In genomic region chr16:86251682-86252081, GRCh38 we compare ENCODE assay signal across 32 cellular contexts.
"Had no signal": no experiment of that assay in that cellular context is flagged by ENCODE, and none has a peak within 500 bp of the region (broad histone marks: within the 10 kb centered on the region; RNA-seq: fewer than 3 reads in every experiment).

No MANE protein-coding gene starts in this region.

- H3K9me3 ChIP-seq: left lung, neutrophil, ovary, sigmoid colon had no signal

- H3K9me3 Mint-ChIP-seq: activated CD4-positive, alpha-beta T cell treated with anti-CD3 and anti-CD28 coated beads, Interleukin-2, amount 10 ng/mL, durations not matched to agents 24 days and 14 days; activated T-helper 1 cell treated with anti-CD3 and anti-CD28 coated beads, Interleukin-12 subunit alpha, Interleukin-12 subunit beta, Interleukin-2, Interleukin-4 antibody, amounts not matched to agents 30 ng/mL and 10 ng/mL and 1 ng/mL, durations not matched to agents 14 hours and 24 hours and 36 hours; T-helper 2 cell treated with Interferon-gamma antibody and Interleukin-4, amounts not matched to agents 5 μg/mL and 100 μg/mL, for 36 hours had no signal

- H3K36me3 ChIP-seq: heart right ventricle, left lung, neutrophil, ovary, sigmoid colon, thoracic aorta, WERI-Rb-1 had no signal

- H3K4me3 ChIP-seq: heart right ventricle, left lung, lung, ovary, sigmoid colon, thoracic aorta had no signal

- ATAC-seq: activated naive CD8-positive, alpha-beta T cell treated with anti-CD3 and anti-CD28 coated beads, Interleukin-2, amount 50 U/mL, for 24 hours; heart right ventricle; left lung; stimulated activated effector memory CD8-positive, alpha-beta T cell treated with anti-CD3 and anti-CD28 coated beads, Interleukin-12 subunit alpha, Interleukin-12 subunit beta, amount 100 ng/mL, for 72 hours had no signal

- H3K36me3 Mint-ChIP-seq: activated CD4-positive, alpha-beta memory T cell treated with anti-CD3 and anti-CD28 coated beads for 36 hours; activated naive CD4-positive, alpha-beta T cell treated with anti-CD3 and anti-CD28 coated beads, Interleukin-2, amount 50 U/mL, for 24 hours; stimulated activated effector memory CD8-positive, alpha-beta T cell treated with anti-CD3 and anti-CD28 coated beads, Interleukin-12 subunit alpha, Interleukin-12 subunit beta, amount 100 ng/mL, for 72 hours had no signal

- H3K27me3 ChIP-seq: left lung, neutrophil, ovary, sigmoid colon had no signal

- H3K4me1 Mint-ChIP-seq: activated CD4-positive, alpha-beta T cell treated with anti-CD3 and anti-CD28 coated beads, Interleukin-2, amount 10 ng/mL, durations not matched to agents 24 days and 14 days; activated naive CD4-positive, alpha-beta T cell treated with anti-CD3 and anti-CD28 coated beads, Interleukin-2, amount 50 U/mL, for 24 hours; activated naive CD8-positive, alpha-beta T cell treated with anti-CD3 and anti-CD28 coated beads, Interleukin-2, amount 50 U/mL, for 24 hours; central memory CD8-positive, alpha-beta T cell; naive B cell; stimulated activated effector memory CD8-positive, alpha-beta T cell treated with anti-CD3 and anti-CD28 coated beads, Interleukin-12 subunit alpha, Interleukin-12 subunit beta, amount 100 ng/mL, for 72 hours had no signal

- H3K27ac ChIP-seq: epithelial cell of prostate, heart right ventricle, left lung, neutrophil, ovary, sigmoid colon, thoracic aorta, WERI-Rb-1 had no signal

- DNase-seq: activated CD4-positive, alpha-beta memory T cell treated with anti-CD3 and anti-CD28 coated beads for 36 hours; activated CD4-positive, CD25-positive, alpha-beta regulatory T cell treated with anti-CD3 and anti-CD28 coated beads, Interleukin-2, amount 50 U/mL, for 72 hours; activated CD8-positive, alpha-beta memory T cell treated with anti-CD3 and anti-CD28 coated beads, Interleukin-2, amount 50 U/mL, for 4 hours; activated gamma-delta T cell; activated naive CD8-positive, alpha-beta T cell treated with anti-CD3 and anti-CD28 coated beads, Interleukin-2, amount 50 U/mL, for 24 hours; activated T-cell treated with anti-CD3 and anti-CD28 coated beads, Interleukin-2, amount 50 U/mL, for 1 hour; dermis blood vessel endothelial cell; effector CD4-positive, alpha-beta T cell; foreskin melanocyte; heart right ventricle; left lung; naive B cell; nephron progenitor cell; ovary; sigmoid colon; small intestine; stimulated activated CD4-positive, alpha-beta T cell treated with anti-CD3 and anti-CD28 coated beads, Interleukin-4, amount 100 ng/mL, for 24 hours; T-helper 1 cell; trophoblast cell; WERI-Rb-1 had no signal

- H3K27ac Mint-ChIP-seq: activated CD4-positive, alpha-beta memory T cell treated with anti-CD3 and anti-CD28 coated beads for 36 hours; activated CD4-positive, alpha-beta T cell treated with anti-CD3 and anti-CD28 coated beads, Interleukin-2, amount 10 ng/mL, durations not matched to agents 24 days and 14 days; activated naive CD4-positive, alpha-beta T cell treated with anti-CD3 and anti-CD28 coated beads, Interleukin-2, amount 50 U/mL, for 24 hours; activated naive CD8-positive, alpha-beta T cell treated with anti-CD3 and anti-CD28 coated beads, Interleukin-2, amount 50 U/mL, for 24 hours; activated T-helper 1 cell treated with anti-CD3 and anti-CD28 coated beads, Interleukin-12 subunit alpha, Interleukin-12 subunit beta, Interleukin-2, Interleukin-4 antibody, amounts not matched to agents 30 ng/mL and 10 ng/mL and 1 ng/mL, durations not matched to agents 14 hours and 24 hours and 36 hours; naive B cell; nephron progenitor cell; progenitor cell of endocrine pancreas; stimulated activated effector memory CD8-positive, alpha-beta T cell treated with anti-CD3 and anti-CD28 coated beads, Interleukin-12 subunit alpha, Interleukin-12 subunit beta, amount 100 ng/mL, for 72 hours; stimulated activated naive CD8-positive, alpha-beta T cell treated with anti-CD3 and anti-CD28 coated beads, Interleukin-15, Interleukin-2, amounts not matched to agents 100 ng/mL and 50 ng/mL, for 24 hours; T-helper 2 cell treated with Interferon-gamma antibody and Interleukin-4, amounts not matched to agents 5 μg/mL and 100 μg/mL, for 36 hours had no signal

- H3K4me3 Mint-ChIP-seq: activated CD4-positive, alpha-beta memory T cell treated with anti-CD3 and anti-CD28 coated beads for 36 hours; activated CD4-positive, alpha-beta T cell treated with anti-CD3 and anti-CD28 coated beads, Interleukin-2, amount 10 ng/mL, durations not matched to agents 24 days and 14 days; activated naive CD4-positive, alpha-beta T cell treated with anti-CD3 and anti-CD28 coated beads, Interleukin-2, amount 50 U/mL, for 24 hours; activated naive CD8-positive, alpha-beta T cell treated with anti-CD3 and anti-CD28 coated beads, Interleukin-2, amount 50 U/mL, for 24 hours; activated T-helper 1 cell treated with anti-CD3 and anti-CD28 coated beads, Interleukin-12 subunit alpha, Interleukin-12 subunit beta, Interleukin-2, Interleukin-4 antibody, amounts not matched to agents 30 ng/mL and 10 ng/mL and 1 ng/mL, durations not matched to agents 14 hours and 24 hours and 36 hours; central memory CD8-positive, alpha-beta T cell; nephron progenitor cell; stimulated activated effector memory CD8-positive, alpha-beta T cell treated with anti-CD3 and anti-CD28 coated beads, Interleukin-12 subunit alpha, Interleukin-12 subunit beta, amount 100 ng/mL, for 72 hours; stimulated activated naive CD8-positive, alpha-beta T cell treated with anti-CD3 and anti-CD28 coated beads, Interleukin-15, Interleukin-2, amounts not matched to agents 100 ng/mL and 50 ng/mL, for 24 hours; T-helper 2 cell treated with Interferon-gamma antibody and Interleukin-4, amounts not matched to agents 5 μg/mL and 100 μg/mL, for 36 hours had no signal

- H3K4me1 ChIP-seq: heart right ventricle, left lung, sigmoid colon had no signal

- H3K27me3 Mint-ChIP-seq: activated CD4-positive, alpha-beta T cell treated with anti-CD3 and anti-CD28 coated beads, Interleukin-2, amount 10 ng/mL, durations not matched to agents 24 days and 14 days had no signal
